Comparison of ENCODE assay signal across 17 cellular contexts in genomic region chr2:106851055-106851454, GRCh38. TPM values are rescaled to one million over a fixed set of nuclear protein-coding genes. Genes with fewer than 3 reads are reported as not detected.
DNase-seq lines count a peak whose midpoint lies in the region; ATAC-seq, FAIRE-seq and TF ChIP-seq lines count a peak whose summit lies in the region.
"Had no signal": no experiment of that assay in that cellular context is flagged by ENCODE, and none has a peak within 500 bp of the region (broad histone marks: within the 10 kb centered on the region; RNA-seq: fewer than 3 reads in every experiment).

No MANE protein-coding gene starts in this region.

- H3K4me3 ChIP-seq in cardiac muscle cell (no peak overlapping the region), right atrium auricular region (no peak overlapping the region), tibial artery (peak overlapping the region; percentile 21 to 24), kidney (ENCODE audit: low read length in 2 of 2) (no peak overlapping the region)
- H3K4me3 ChIP-seq: BLaER1 treated with 17β-estradiol and CSF1 and Interleukin-3, amounts not matched to agents 10 nM and 100 nM had no signal

- H3K9ac ChIP-seq in kidney (ENCODE audit: low read length in 2 of 2): no peak overlapping the region
- H3K9ac ChIP-seq: BLaER1 treated with 17β-estradiol and CSF1 and Interleukin-3, amounts not matched to agents 10 nM and 100 nM had no signal

- no peak for TF ChIP-seq CTCF in cardiac muscle cell (IDR thresholded peaks at IDR 0.05; ENCODE audit: low read depth, low read length)
- no peak for TF ChIP-seq CTCF in right atrium auricular region (IDR thresholded peaks at IDR 0.05)
- TF ChIP-seq CTCF in endothelial cell (IDR thresholded peaks at IDR 0.05; ENCODE audit: unreplicated experiment): no peak
- no peak for TF ChIP-seq CTCF in neural crest cell (conservative IDR thresholded peaks at IDR 0.05)
- TF ChIP-seq CTCF in tibial artery (IDR thresholded peaks at IDR 0.05): peak; percentile 35 to 38
- TF ChIP-seq CTCF in kidney (IDR thresholded peaks at IDR 0.05; ENCODE audit: borderline replicate concordance, extremely low read depth, insufficient read depth): no peak

- H3K27ac ChIP-seq in cardiac muscle cell (peak overlapping the region; percentile 48), right atrium auricular region (peak overlapping the region in 1 of 2 donors; percentile 41), tibial artery (peak overlapping the region; percentile 72), kidney (ENCODE audit: low read depth in 2 of 2, low read length in 2 of 2) (peak overlapping the region in 1 of 2 donors; percentile 23)
- H3K27ac ChIP-seq: BLaER1 treated with 17β-estradiol and CSF1 and Interleukin-3, amounts not matched to agents 10 nM and 100 nM; HL-60 had no signal

- H3K27me3 ChIP-seq in cardiac muscle cell (no peaks in the 10 kb centered on the region), right atrium auricular region (no peaks in the 10 kb centered on the region), tibial artery (no peaks in the 10 kb centered on the region)
- H3K27me3 ChIP-seq: BLaER1 treated with 17β-estradiol and CSF1 and Interleukin-3, amounts not matched to agents 10 nM and 100 nM had no signal

- H3K4me3 Mint-ChIP-seq in endothelial cell (ENCODE audit: unreplicated experiment): no peak overlapping the region
- H3K4me3 Mint-ChIP-seq in neural crest cell: peak overlapping the region; percentile 35
- H3K4me3 Mint-ChIP-seq: HFFc6 had no signal

- H3K9me3 Mint-ChIP-seq in endothelial cell (ENCODE audit: unreplicated experiment) (no peaks in the 10 kb centered on the region), neural crest cell (no peaks in the 10 kb centered on the region)
- H3K9me3 Mint-ChIP-seq: HFFc6 had no signal

- H3K36me3 Mint-ChIP-seq in endothelial cell (ENCODE audit: low read depth, unreplicated experiment) (no peaks in the 10 kb centered on the region), neural crest cell (ENCODE audit: low read depth) (no peaks in the 10 kb centered on the region)

- no peak for FAIRE-seq in kidney (lab: Jason Lieb, UNC)

- H3K9me3 ChIP-seq in cardiac muscle cell (ENCODE audit: low read depth): no peaks in the 10 kb centered on the region
- no peaks in the 10 kb centered on the region for H3K9me3 ChIP-seq in right atrium auricular region
- no peaks in the 10 kb centered on the region for H3K9me3 ChIP-seq in tibial artery
- H3K9me3 ChIP-seq in kidney (ENCODE audit: control insufficient read depth in 1 of 2, low read length in 2 of 2): no peaks in the 10 kb centered on the region
- H3K9me3 ChIP-seq: BLaER1 treated with 17β-estradiol and CSF1 and Interleukin-3, amounts not matched to agents 10 nM and 100 nM had no signal

- H3K27me3 Mint-ChIP-seq in endothelial cell (ENCODE audit: unreplicated experiment): no peaks in the 10 kb centered on the region
- H3K27me3 Mint-ChIP-seq in neural crest cell (ENCODE audit: low read depth): no peaks in the 10 kb centered on the region

- intact Hi-C loops in tibial artery (cut with DNase I; ENCODE audit: low total_unique reads) (no loop called here), kidney (cut with DNase I) (no loop called here)

- no peak for ATAC-seq in GM19023 (IDR thresholded peaks at IDR 0.05; ENCODE audit: unreplicated experiment)
- ATAC-seq: Panc1 had no signal

- H3K4me1 Mint-ChIP-seq in endothelial cell (ENCODE audit: unreplicated experiment) (peaks cover 28% of the 10 kb centered on the region), neural crest cell (peaks cover 61% of the 10 kb centered on the region)

- DNase-seq in cardiac muscle cell (ENCODE audit: low read depth in 1 of 2, low spot score in 1 of 2) (peak in 1 of 2 donors; percentile 44), right atrium auricular region (ENCODE audit: low spot score) (no peak), endothelial cell (ENCODE audit: low spot score) (no peak), neural crest cell (ENCODE audit: low read depth, low spot score) (no peak), tibial artery (no peak), kidney (no peak), SHP77 treated with DMSO at 0.1 percent for 48 hours (lab: John Stamatoyannopoulos, UW) (no peak)
- DNase-seq: HFFc6, NCI-H1048, NCI-H2107, NCI-H82 had no signal

- no peaks in the 10 kb centered on the region for H3K36me3 ChIP-seq in cardiac muscle cell
- no peaks in the 10 kb centered on the region for H3K36me3 ChIP-seq in right atrium auricular region
- no peaks in the 10 kb centered on the region for H3K36me3 ChIP-seq in tibial artery
- no peaks in the 10 kb centered on the region for H3K36me3 ChIP-seq in kidney (ENCODE audit: control insufficient read depth in 1 of 2, insufficient read depth in 2 of 2, low read length in 2 of 2)
- H3K36me3 ChIP-seq: BLaER1 treated with 17β-estradiol and CSF1 and Interleukin-3, amounts not matched to agents 10 nM and 100 nM had no signal

- peak overlapping the region; percentile 32 for H3K27ac Mint-ChIP-seq in endothelial cell (ENCODE audit: unreplicated experiment)
- H3K27ac Mint-ChIP-seq in neural crest cell (ENCODE audit: unreplicated experiment): no peak overlapping the region
- H3K27ac Mint-ChIP-seq: HFFc6 had no signal

- H3K4me1 ChIP-seq in cardiac muscle cell (ENCODE audit: low read depth) (peaks cover 16% of the 10 kb centered on the region), right atrium auricular region (peaks cover 0 to 16% of the 10 kb centered on the region in 2 donors), tibial artery (peaks cover 0 to 93% (median 37%) of the 10 kb centered on the region in 4 donors), kidney (ENCODE audit: control insufficient read depth in 1 of 2, insufficient read depth in 1 of 2, low read depth in 1 of 2, low read length in 2 of 2) (no peaks in the 10 kb centered on the region)

RNA-seq across cellular contexts. Expression of gene ST6GAL2, which starts 34.9 kb away (rescaled TPM):
- 0.57 and 1.2 TPM in 2 replicates for total RNA-seq in cardiac muscle cell
- polyA plus RNA-seq in cardiac muscle cell: 0.46 TPM in 1 of 2 replicates, not detected in the other
- under 1 TPM; 0.59 to 0.67 TPM for total RNA-seq in right atrium auricular region
- 10.9 TPM for total RNA-seq in endothelial cell (ENCODE audit: unreplicated experiment)
- total RNA-seq in neural crest cell: 8.1 and 9.7 TPM in 2 replicates
- total RNA-seq in kidney: 1.2 TPM
- 0.22 TPM for polyA plus RNA-seq in kidney (ENCODE audit: insufficient read depth, low read depth, low replicate concordance)
- total RNA-seq: A172, NCI-H460 had no signal

Comparison
In these comparisons a context has a peak if more than half of its experiments do, and no peak if none do; other contexts are left out.
1. H3K4me3 ChIP-seq: peak in tibial artery (2 of 2); none in cardiac muscle cell (single experiment), right atrium auricular region (0 of 2) and kidney (0 of 2).
2. CTCF ChIP-seq: peak in tibial artery (2 of 2); none in cardiac muscle cell (single experiment), right atrium auricular region (0 of 2), endothelial cell (single experiment), neural crest cell (single experiment) and kidney (single experiment).